Comparison of ENCODE assay signal across 1 cellular context in the genomic region with DNA sequence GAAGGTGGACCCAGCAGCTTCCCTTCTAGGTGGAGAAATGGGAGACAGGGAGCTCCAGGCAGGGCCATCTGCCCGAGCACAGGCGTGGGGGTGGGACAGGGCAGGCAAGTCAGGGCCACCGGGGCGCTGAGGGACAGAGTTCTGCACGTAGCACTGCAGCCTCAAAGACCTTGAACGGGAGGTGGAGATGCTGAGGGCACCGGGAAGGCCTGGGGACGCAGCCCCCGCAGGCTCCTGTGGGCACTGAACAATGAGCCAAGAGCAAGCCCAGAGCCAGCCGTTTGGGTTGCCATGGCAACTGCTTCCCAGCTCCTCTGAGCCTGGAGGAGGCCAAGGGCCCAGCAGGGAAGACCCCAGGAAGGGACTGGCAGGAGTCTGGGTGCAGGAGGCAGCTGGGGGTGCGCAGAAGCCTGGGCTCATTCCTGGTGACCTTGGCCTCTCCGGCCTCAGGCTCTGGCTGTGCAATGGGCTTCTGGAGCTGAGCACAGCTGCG.
TF ChIP-seq lines count a peak whose summit lies in the region.

No MANE protein-coding gene starts in this region.

TF ChIP-seq in HepG2, 621 proteins besides CTCF, POLR2A, EP300 and RAD21 (continued from another document and continues in another):
- TF ChIP-seq, protein P1, sequence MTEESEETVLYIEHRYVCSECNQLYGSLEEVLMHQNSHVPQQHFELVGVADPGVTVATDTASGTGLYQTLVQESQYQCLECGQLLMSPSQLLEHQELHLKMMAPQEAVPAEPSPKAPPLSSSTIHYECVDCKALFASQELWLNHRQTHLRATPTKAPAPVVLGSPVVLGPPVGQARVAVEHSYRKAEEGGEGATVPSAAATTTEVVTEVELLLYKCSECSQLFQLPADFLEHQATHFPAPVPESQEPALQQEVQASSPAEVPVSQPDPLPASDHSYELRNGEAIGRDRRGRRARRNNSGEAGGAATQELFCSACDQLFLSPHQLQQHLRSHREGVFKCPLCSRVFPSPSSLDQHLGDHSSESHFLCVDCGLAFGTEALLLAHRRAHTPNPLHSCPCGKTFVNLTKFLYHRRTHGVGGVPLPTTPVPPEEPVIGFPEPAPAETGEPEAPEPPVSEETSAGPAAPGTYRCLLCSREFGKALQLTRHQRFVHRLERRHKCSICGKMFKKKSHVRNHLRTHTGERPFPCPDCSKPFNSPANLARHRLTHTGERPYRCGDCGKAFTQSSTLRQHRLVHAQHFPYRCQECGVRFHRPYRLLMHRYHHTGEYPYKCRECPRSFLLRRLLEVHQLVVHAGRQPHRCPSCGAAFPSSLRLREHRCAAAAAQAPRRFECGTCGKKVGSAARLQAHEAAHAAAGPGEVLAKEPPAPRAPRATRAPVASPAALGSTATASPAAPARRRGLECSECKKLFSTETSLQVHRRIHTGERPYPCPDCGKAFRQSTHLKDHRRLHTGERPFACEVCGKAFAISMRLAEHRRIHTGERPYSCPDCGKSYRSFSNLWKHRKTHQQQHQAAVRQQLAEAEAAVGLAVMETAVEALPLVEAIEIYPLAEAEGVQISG (CRISPR knock-in tag; IDR thresholded peaks at IDR 0.05) = 0 out of 2 replicates have a peak, but pooled peaks have one; percentile 30
- TF ChIP-seq, protein P2, sequence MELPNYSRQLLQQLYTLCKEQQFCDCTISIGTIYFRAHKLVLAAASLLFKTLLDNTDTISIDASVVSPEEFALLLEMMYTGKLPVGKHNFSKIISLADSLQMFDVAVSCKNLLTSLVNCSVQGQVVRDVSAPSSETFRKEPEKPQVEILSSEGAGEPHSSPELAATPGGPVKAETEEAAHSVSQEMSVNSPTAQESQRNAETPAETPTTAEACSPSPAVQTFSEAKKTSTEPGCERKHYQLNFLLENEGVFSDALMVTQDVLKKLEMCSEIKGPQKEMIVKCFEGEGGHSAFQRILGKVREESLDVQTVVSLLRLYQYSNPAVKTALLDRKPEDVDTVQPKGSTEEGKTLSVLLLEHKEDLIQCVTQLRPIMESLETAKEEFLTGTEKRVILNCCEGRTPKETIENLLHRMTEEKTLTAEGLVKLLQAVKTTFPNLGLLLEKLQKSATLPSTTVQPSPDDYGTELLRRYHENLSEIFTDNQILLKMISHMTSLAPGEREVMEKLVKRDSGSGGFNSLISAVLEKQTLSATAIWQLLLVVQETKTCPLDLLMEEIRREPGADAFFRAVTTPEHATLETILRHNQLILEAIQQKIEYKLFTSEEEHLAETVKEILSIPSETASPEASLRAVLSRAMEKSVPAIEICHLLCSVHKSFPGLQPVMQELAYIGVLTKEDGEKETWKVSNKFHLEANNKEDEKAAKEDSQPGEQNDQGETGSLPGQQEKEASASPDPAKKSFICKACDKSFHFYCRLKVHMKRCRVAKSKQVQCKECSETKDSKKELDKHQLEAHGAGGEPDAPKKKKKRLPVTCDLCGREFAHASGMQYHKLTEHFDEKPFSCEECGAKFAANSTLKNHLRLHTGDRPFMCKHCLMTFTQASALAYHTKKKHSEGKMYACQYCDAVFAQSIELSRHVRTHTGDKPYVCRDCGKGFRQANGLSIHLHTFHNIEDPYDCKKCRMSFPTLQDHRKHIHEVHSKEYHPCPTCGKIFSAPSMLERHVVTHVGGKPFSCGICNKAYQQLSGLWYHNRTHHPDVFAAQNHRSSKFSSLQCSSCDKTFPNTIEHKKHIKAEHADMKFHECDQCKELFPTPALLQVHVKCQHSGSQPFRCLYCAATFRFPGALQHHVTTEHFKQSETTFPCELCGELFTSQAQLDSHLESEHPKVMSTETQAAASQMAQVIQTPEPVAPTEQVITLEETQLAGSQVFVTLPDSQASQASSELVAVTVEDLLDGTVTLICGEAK (IDR thresholded peaks at IDR 0.05) = no peak
- TF ChIP-seq, protein P2 (CRISPR knock-in tag; IDR thresholded peaks at IDR 0.05) = peak; percentile 67; the same call in 1 of the 2 replicates
- TF ChIP-seq NR2F6 (IDR thresholded peaks at IDR 0.05) (no peak), NR2F6 (CRISPR knock-in tag; IDR thresholded peaks at IDR 0.05) (peak; percentile 47; the same call in 1 of the 2 replicates), RFX1 (IDR thresholded peaks at IDR 0.05) (peak; percentile 73), ZSCAN9 (CRISPR knock-in tag; IDR thresholded peaks at IDR 0.05; ENCODE audit: borderline replicate concordance) (no peak), ZNF720 (CRISPR knock-in tag; IDR thresholded peaks at IDR 0.05) (no peak), PHF21A (CRISPR knock-in tag; IDR thresholded peaks at IDR 0.05) (peak; percentile 43; the same call in 1 of the 2 replicates), MLLT10 (CRISPR knock-in tag; IDR thresholded peaks at IDR 0.05) (no peak), ZFP62 (CRISPR knock-in tag; IDR thresholded peaks at IDR 0.05) (no peak), MEIS2 (CRISPR knock-in tag; IDR thresholded peaks at IDR 0.05) (peak; percentile 40; the same call in 1 of the 2 replicates), GABPB1 (CRISPR knock-in tag; IDR thresholded peaks at IDR 0.05) (no peak), SCMH1 (CRISPR knock-in tag; IDR thresholded peaks at IDR 0.05; ENCODE audit: borderline replicate concordance) (no peak), SP5 (CRISPR knock-in tag; IDR thresholded peaks at IDR 0.05; ENCODE audit: borderline replicate concordance, low read depth) (peak; percentile 86), ZNF350 (CRISPR knock-in tag; IDR thresholded peaks at IDR 0.05; ENCODE audit: borderline replicate concordance, low read depth) (peak; percentile 37; the same call in 1 of the 2 replicates)
- TF ChIP-seq, protein P3, sequence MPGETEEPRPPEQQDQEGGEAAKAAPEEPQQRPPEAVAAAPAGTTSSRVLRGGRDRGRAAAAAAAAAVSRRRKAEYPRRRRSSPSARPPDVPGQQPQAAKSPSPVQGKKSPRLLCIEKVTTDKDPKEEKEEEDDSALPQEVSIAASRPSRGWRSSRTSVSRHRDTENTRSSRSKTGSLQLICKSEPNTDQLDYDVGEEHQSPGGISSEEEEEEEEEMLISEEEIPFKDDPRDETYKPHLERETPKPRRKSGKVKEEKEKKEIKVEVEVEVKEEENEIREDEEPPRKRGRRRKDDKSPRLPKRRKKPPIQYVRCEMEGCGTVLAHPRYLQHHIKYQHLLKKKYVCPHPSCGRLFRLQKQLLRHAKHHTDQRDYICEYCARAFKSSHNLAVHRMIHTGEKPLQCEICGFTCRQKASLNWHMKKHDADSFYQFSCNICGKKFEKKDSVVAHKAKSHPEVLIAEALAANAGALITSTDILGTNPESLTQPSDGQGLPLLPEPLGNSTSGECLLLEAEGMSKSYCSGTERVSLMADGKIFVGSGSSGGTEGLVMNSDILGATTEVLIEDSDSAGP (CRISPR knock-in tag; IDR thresholded peaks at IDR 0.05; ENCODE audit: borderline replicate concordance) = peak; percentile 48; the same call in 1 of the 2 replicates
- TF ChIP-seq, protein P4, sequence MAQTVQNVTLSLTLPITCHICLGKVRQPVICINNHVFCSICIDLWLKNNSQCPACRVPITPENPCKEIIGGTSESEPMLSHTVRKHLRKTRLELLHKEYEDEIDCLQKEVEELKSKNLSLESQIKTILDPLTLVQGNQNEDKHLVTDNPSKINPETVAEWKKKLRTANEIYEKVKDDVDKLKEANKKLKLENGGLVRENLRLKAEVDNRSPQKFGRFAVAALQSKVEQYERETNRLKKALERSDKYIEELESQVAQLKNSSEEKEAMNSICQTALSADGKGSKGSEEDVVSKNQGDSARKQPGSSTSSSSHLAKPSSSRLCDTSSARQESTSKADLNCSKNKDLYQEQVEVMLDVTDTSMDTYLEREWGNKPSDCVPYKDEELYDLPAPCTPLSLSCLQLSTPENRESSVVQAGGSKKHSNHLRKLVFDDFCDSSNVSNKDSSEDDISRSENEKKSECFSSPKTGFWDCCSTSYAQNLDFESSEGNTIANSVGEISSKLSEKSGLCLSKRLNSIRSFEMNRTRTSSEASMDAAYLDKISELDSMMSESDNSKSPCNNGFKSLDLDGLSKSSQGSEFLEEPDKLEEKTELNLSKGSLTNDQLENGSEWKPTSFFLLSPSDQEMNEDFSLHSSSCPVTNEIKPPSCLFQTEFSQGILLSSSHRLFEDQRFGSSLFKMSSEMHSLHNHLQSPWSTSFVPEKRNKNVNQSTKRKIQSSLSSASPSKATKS (CRISPR knock-in tag; IDR thresholded peaks at IDR 0.05) = no peak
- TF ChIP-seq, protein P5, sequence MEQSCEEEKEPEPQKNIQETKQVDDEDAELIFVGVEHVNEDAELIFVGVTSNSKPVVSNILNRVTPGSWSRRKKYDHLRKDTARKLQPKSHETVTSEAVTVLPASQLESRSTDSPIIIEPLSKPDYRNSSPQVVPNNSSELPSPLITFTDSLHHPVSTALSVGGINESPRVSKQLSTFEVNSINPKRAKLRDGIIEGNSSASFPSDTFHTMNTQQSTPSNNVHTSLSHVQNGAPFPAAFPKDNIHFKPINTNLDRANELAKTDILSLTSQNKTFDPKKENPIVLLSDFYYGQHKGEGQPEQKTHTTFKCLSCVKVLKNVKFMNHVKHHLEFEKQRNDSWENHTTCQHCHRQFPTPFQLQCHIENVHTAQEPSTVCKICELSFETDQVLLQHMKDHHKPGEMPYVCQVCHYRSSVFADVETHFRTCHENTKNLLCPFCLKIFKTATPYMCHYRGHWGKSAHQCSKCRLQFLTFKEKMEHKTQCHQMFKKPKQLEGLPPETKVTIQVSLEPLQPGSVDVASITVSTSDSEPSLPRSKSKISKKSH (CRISPR knock-in tag; IDR thresholded peaks at IDR 0.05; ENCODE audit: borderline replicate concordance) = no peak
- TF ChIP-seq, protein P6, sequence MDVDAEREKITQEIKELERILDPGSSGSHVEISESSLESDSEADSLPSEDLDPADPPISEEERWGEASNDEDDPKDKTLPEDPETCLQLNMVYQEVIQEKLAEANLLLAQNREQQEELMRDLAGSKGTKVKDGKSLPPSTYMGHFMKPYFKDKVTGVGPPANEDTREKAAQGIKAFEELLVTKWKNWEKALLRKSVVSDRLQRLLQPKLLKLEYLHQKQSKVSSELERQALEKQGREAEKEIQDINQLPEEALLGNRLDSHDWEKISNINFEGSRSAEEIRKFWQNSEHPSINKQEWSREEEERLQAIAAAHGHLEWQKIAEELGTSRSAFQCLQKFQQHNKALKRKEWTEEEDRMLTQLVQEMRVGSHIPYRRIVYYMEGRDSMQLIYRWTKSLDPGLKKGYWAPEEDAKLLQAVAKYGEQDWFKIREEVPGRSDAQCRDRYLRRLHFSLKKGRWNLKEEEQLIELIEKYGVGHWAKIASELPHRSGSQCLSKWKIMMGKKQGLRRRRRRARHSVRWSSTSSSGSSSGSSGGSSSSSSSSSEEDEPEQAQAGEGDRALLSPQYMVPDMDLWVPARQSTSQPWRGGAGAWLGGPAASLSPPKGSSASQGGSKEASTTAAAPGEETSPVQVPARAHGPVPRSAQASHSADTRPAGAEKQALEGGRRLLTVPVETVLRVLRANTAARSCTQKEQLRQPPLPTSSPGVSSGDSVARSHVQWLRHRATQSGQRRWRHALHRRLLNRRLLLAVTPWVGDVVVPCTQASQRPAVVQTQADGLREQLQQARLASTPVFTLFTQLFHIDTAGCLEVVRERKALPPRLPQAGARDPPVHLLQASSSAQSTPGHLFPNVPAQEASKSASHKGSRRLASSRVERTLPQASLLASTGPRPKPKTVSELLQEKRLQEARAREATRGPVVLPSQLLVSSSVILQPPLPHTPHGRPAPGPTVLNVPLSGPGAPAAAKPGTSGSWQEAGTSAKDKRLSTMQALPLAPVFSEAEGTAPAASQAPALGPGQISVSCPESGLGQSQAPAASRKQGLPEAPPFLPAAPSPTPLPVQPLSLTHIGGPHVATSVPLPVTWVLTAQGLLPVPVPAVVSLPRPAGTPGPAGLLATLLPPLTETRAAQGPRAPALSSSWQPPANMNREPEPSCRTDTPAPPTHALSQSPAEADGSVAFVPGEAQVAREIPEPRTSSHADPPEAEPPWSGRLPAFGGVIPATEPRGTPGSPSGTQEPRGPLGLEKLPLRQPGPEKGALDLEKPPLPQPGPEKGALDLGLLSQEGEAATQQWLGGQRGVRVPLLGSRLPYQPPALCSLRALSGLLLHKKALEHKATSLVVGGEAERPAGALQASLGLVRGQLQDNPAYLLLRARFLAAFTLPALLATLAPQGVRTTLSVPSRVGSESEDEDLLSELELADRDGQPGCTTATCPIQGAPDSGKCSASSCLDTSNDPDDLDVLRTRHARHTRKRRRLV (CRISPR knock-in tag; IDR thresholded peaks at IDR 0.05) = no peak
- TF ChIP-seq, protein P7, sequence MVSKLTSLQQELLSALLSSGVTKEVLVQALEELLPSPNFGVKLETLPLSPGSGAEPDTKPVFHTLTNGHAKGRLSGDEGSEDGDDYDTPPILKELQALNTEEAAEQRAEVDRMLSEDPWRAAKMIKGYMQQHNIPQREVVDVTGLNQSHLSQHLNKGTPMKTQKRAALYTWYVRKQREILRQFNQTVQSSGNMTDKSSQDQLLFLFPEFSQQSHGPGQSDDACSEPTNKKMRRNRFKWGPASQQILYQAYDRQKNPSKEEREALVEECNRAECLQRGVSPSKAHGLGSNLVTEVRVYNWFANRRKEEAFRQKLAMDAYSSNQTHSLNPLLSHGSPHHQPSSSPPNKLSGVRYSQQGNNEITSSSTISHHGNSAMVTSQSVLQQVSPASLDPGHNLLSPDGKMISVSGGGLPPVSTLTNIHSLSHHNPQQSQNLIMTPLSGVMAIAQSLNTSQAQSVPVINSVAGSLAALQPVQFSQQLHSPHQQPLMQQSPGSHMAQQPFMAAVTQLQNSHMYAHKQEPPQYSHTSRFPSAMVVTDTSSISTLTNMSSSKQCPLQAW (CRISPR knock-in tag; IDR thresholded peaks at IDR 0.05) = peak; percentile 26; the same call in 1 of the 2 replicates
- TF ChIP-seq, protein P8, sequence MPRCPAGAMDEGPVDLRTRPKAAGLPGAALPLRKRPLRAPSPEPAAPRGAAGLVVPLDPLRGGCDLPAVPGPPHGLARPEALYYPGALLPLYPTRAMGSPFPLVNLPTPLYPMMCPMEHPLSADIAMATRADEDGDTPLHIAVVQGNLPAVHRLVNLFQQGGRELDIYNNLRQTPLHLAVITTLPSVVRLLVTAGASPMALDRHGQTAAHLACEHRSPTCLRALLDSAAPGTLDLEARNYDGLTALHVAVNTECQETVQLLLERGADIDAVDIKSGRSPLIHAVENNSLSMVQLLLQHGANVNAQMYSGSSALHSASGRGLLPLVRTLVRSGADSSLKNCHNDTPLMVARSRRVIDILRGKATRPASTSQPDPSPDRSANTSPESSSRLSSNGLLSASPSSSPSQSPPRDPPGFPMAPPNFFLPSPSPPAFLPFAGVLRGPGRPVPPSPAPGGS (CRISPR knock-in tag; IDR thresholded peaks at IDR 0.05) = 0 out of 2 replicates have a peak, but pooled peaks have one; percentile 39
